Comparison of ENCODE assay signal across 2 cellular contexts in genomic region chr5:172778223-172778814, GRCh38.
TF ChIP-seq lines count a peak whose summit lies in the region.

No MANE protein-coding gene starts in this region.

TF ChIP-seq in IMR-90, 13 proteins besides CTCF, POLR2A, EP300 and RAD21 (continued from another document):
- peak; percentile 7; the same call in 1 of the 2 replicates for TF ChIP-seq MAZ (IDR thresholded peaks at IDR 0.05; ENCODE audit: borderline replicate concordance, low read depth, low read length)
- no peak for TF ChIP-seq USF2 (IDR thresholded peaks at IDR 0.05; ENCODE audit: low read depth, low read length)
- no peak for TF ChIP-seq MAFK (IDR thresholded peaks at IDR 0.05; ENCODE audit: low read depth, low read length)
- TF ChIP-seq ELK1 (IDR thresholded peaks at IDR 0.05; ENCODE audit: borderline replicate concordance, low read depth, low read length): no peak
- no peak for TF ChIP-seq BHLHE40 (IDR thresholded peaks at IDR 0.05; ENCODE audit: low read depth, low read length)
- TF ChIP-seq SMC3 (IDR thresholded peaks at IDR 0.05; ENCODE audit: low read depth, low read length): no peak
- peak; percentile 45 for TF ChIP-seq RCOR1 (IDR thresholded peaks at IDR 0.05; ENCODE audit: insufficient replicate concordance, low read length)
- no peak for TF ChIP-seq RFX5 (IDR thresholded peaks at IDR 0.05; ENCODE audit: low read depth, low read length)
- TF ChIP-seq NFE2L2 (IDR thresholded peaks at IDR 0.05; ENCODE audit: low read depth, low read length): no peak

TF ChIP-seq in GM23338, 12 proteins besides CTCF, POLR2A, EP300 and RAD21 (continued from another document):
- no peak for TF ChIP-seq STAT1 (IDR thresholded peaks at IDR 0.05; ENCODE audit: unreplicated experiment)
- TF ChIP-seq POLR2AphosphoS5 (IDR thresholded peaks at IDR 0.05; ENCODE audit: low read depth): no peak
- no peak for TF ChIP-seq ZNF462 (CRISPR knock-in tag; IDR thresholded peaks at IDR 0.05)
TF ChIP-seq in GM23338: peak in this region for 0.
